10 cellular contexts compared by ENCODE assay signal in genomic region chr11:27705873-27706820, GRCh38. TPM values are rescaled to one million over a fixed set of nuclear protein-coding genes. Genes with fewer than 3 reads are reported as not detected.
DNase-seq lines count a peak whose midpoint lies in the region; FAIRE-seq and TF ChIP-seq lines count a peak whose summit lies in the region.
"Had no signal": no experiment of that assay in that cellular context is flagged by ENCODE, and none has a peak within 500 bp of the region (broad histone marks: within the 10 kb centered on the region; RNA-seq: fewer than 3 reads in every experiment).

No MANE protein-coding gene starts in this region.

- TF ChIP-seq POLR2A in GM12891 (IDR thresholded peaks at IDR 0.05; ENCODE audit: low read depth, low read length) (no peak), stomach (IDR thresholded peaks at IDR 0.05) (no peak)

- H3K27ac ChIP-seq in 22Rv1 (no peak overlapping the region), stomach (no peak overlapping the region)

- peaks cover 0 to 39% (median 12%) of the 10 kb centered on the region in 3 donors for H3K27me3 ChIP-seq in stomach

- H3K27ac Mint-ChIP-seq in HFFc6: peak overlapping the region; percentile 39
- H3K27ac Mint-ChIP-seq: stimulated activated naive B cell treated with anti-CD40 and anti-IgM and Interleukin-4, amounts not matched to agents 10 μg/mL and 1 μg/mL and 100 μg/mL, for 72 hours had no signal

- H3K4me1 Mint-ChIP-seq in HFFc6 (ENCODE audit: low read depth): peaks cover 69% of the 10 kb centered on the region

- H3K36me3 ChIP-seq in stomach: no peaks in the 10 kb centered on the region

- H3K36me3 Mint-ChIP-seq in HFFc6 (ENCODE audit: low read depth): no peaks in the 10 kb centered on the region
- H3K36me3 Mint-ChIP-seq: stimulated activated naive B cell treated with anti-CD40 and anti-IgM and Interleukin-4, amounts not matched to agents 10 μg/mL and 1 μg/mL and 100 μg/mL, for 72 hours had no signal

- intact Hi-C loops in stomach (cut with DNase I; ENCODE audit: low total_unique reads): no loop called here

- no peak for DNase-seq in GM12891 (ENCODE audit: insufficient read length, low spot score)
- no peak for DNase-seq in HFFc6
- DNase-seq in NAMALWA (ENCODE audit: low spot score): peak; percentile 51
- peak; percentile 43 for DNase-seq in epithelial cell of esophagus (ENCODE audit: low read depth)
- DNase-seq in stomach: no peak
- DNase-seq in cortex of kidney (lab: John Stamatoyannopoulos, UW): no peak
- no peak for DNase-seq in NCI-H510A treated with DMSO at 0.1 percent for 48 hours (lab: John Stamatoyannopoulos, UW)
- DNase-seq: stimulated activated naive B cell treated with anti-CD40 and anti-IgM and Interleukin-4, amounts not matched to agents 10 μg/mL and 1 μg/mL and 100 μg/mL, for 72 hours had no signal

- peak; percentile 54 for FAIRE-seq in GM12891 (lab: Jason Lieb, UNC)
- FAIRE-seq: endometrium had no signal

- peak; percentile 84 for TF ChIP-seq CTCF in 22Rv1 (IDR thresholded peaks at IDR 0.05)
- TF ChIP-seq CTCF in HFFc6 (IDR thresholded peaks at IDR 0.05): peak; percentile 83
- peak; percentile 79 for TF ChIP-seq CTCF in epithelial cell of esophagus (IDR thresholded peaks at IDR 0.05; ENCODE audit: insufficient read depth, low read depth, low read length, missing control alignments)
- peak in 5 of 7 experiments; percentile 12 to 43 (median 37) for TF ChIP-seq CTCF in stomach (IDR thresholded peaks at IDR 0.05)

- no peak for TF ChIP-seq EP300 in stomach (IDR thresholded peaks at IDR 0.05)

- H3K4me3 Mint-ChIP-seq in HFFc6: no peak overlapping the region; the same call in 1 of the 2 replicates
- H3K4me3 Mint-ChIP-seq: stimulated activated naive B cell treated with anti-CD40 and anti-IgM and Interleukin-4, amounts not matched to agents 10 μg/mL and 1 μg/mL and 100 μg/mL, for 72 hours had no signal

- H3K4me3 ChIP-seq in epithelial cell of esophagus (ENCODE audit: low read length): no peak overlapping the region
- H3K4me3 ChIP-seq in stomach: no peak overlapping the region

- no peaks in the 10 kb centered on the region for H3K9me3 Mint-ChIP-seq in HFFc6
- H3K9me3 Mint-ChIP-seq: stimulated activated naive B cell treated with anti-CD40 and anti-IgM and Interleukin-4, amounts not matched to agents 10 μg/mL and 1 μg/mL and 100 μg/mL, for 72 hours had no signal

- peaks cover 4 to 8% (median 8%) of the 10 kb centered on the region in 4 donors for H3K4me1 ChIP-seq in stomach

- no peaks in the 10 kb centered on the region; the same call in 1 of the 2 replicates for H3K27me3 Mint-ChIP-seq in HFFc6 (ENCODE audit: insufficient read depth)

- H3K9me3 ChIP-seq in stomach: no peaks in the 10 kb centered on the region

- WGBS in stomach, 5 donors: 21 to 40% (median 27%) methylated on average over 5 of the region's 5 CpGs

TF ChIP-seq in GM12891, 5 proteins besides CTCF, POLR2A, EP300 and RAD21:
- TF ChIP-seq POLR2AphosphoS5 (IDR thresholded peaks at IDR 0.05; ENCODE audit: low read depth, low read length) (no peak), TAF1 (IDR thresholded peaks at IDR 0.05; ENCODE audit: low read depth, low read length) (no peak), POU2F2 (IDR thresholded peaks at IDR 0.05; ENCODE audit: low read depth, low read length) (no peak), SPI1 (IDR thresholded peaks at IDR 0.05; ENCODE audit: low read depth, low read length) (no peak), PAX5 (IDR thresholded peaks at IDR 0.05; ENCODE audit: insufficient read depth, low read length, severe bottlenecking) (no peak)

RNA-seq across cellular contexts. Expression of gene BDNF, which starts 5.9 kb away (rescaled TPM):
- polyA plus RNA-seq in GM12891 (2012; ENCODE audit: low read depth, missing spikeins): 0.04 TPM
- total RNA-seq in HFFc6 (2021; fragmentation: NEBNext Ultra II Directional; extraction: Animal tissue kit (Norgen Biotek cat#: 25700)): 10 to 100 TPM; 62.1 to 92.2 (median 90.0) TPM
- total RNA-seq in stomach: 1 to 10 TPM in 2 of 5 donors, under 1 TPM in 2, not detected in 1; under 0.01 to 1.7 (median 0.72) TPM
- polyA plus RNA-seq in stomach: under 1 TPM; 0.33 to 0.92 (median 0.81) TPM

Comparison
In these comparisons a context has a peak if more than half of its experiments do, and no peak if none do; other contexts are left out.
1. DNase-seq: peak in NAMALWA (single experiment) and epithelial cell of esophagus (single experiment); none in GM12891 (single experiment), HFFc6 (single experiment), stomach (single experiment), cortex of kidney (single experiment) and NCI-H510A treated with DMSO at 0.1 percent for 48 hours (single experiment).
2. RNA of gene BDNF, which starts 5.9 kb away (total RNA-seq): 62.1 to 92.2 TPM in HFFc6; under 0.01 to 1.7 TPM in stomach; every median in the first group is over 10 times any median in the second.
3. Peak in every context shown above with its lines, with median percentiles within 50 percentile points of each other: CTCF ChIP-seq.